17 cellular contexts compared by ENCODE assay signal in genomic region chr20:53321596-53321995, GRCh38.
"Had no signal": no experiment of that assay in that cellular context is flagged by ENCODE, and none has a peak within 500 bp of the region (broad histone marks: within the 10 kb centered on the region; RNA-seq: fewer than 3 reads in every experiment).

No MANE protein-coding gene starts in this region.

- ATAC-seq: gastrocnemius medialis; heart right ventricle; left lobe of liver; mucosa of descending colon; natural killer cell; stimulated activated effector memory CD8-positive, alpha-beta T cell treated with anti-CD3 and anti-CD28 coated beads, Interleukin-12 subunit alpha, Interleukin-12 subunit beta, amount 100 ng/mL, for 72 hours had no signal

- H3K36me3 ChIP-seq: cardiac muscle cell, colonic mucosa, gastrocnemius medialis, heart right ventricle, right atrium auricular region, tibial nerve had no signal

- H3K27ac Mint-ChIP-seq: activated T-cell treated with anti-CD3 and anti-CD28 coated beads, Interleukin-2, amount 50 U/mL, for 24 hours; natural killer cell; stimulated activated effector memory CD8-positive, alpha-beta T cell treated with anti-CD3 and anti-CD28 coated beads, Interleukin-12 subunit alpha, Interleukin-12 subunit beta, amount 100 ng/mL, for 72 hours had no signal

- H3K4me2 ChIP-seq: smooth muscle cell had no signal

- H3K27me3 ChIP-seq: cardiac muscle cell, colonic mucosa, gastrocnemius medialis, right atrium auricular region, tibial nerve had no signal

- H3K4me1 ChIP-seq: colonic mucosa, gastrocnemius medialis, heart right ventricle, right atrium auricular region, tibial nerve had no signal

- H3K36me3 Mint-ChIP-seq: natural killer cell; stimulated activated effector memory CD8-positive, alpha-beta T cell treated with anti-CD3 and anti-CD28 coated beads, Interleukin-12 subunit alpha, Interleukin-12 subunit beta, amount 100 ng/mL, for 72 hours had no signal

- H3K9me3 ChIP-seq: colonic mucosa, gastrocnemius medialis, heart right ventricle, mucosa of descending colon, right atrium auricular region had no signal

- H3K9me3 Mint-ChIP-seq: natural killer cell; stimulated activated effector memory CD8-positive, alpha-beta T cell treated with anti-CD3 and anti-CD28 coated beads, Interleukin-12 subunit alpha, Interleukin-12 subunit beta, amount 100 ng/mL, for 72 hours had no signal

- H3K27me3 Mint-ChIP-seq: activated T-cell treated with anti-CD3 and anti-CD28 coated beads, Interleukin-2, amount 50 U/mL, for 24 hours had no signal

- H3K27ac ChIP-seq: cardiac muscle cell, colonic mucosa, gastrocnemius medialis, heart right ventricle, right atrium auricular region, tibial nerve had no signal

- H3K4me3 Mint-ChIP-seq: activated T-cell treated with anti-CD3 and anti-CD28 coated beads, Interleukin-2, amount 50 U/mL, for 24 hours; natural killer cell; stimulated activated effector memory CD8-positive, alpha-beta T cell treated with anti-CD3 and anti-CD28 coated beads, Interleukin-12 subunit alpha, Interleukin-12 subunit beta, amount 100 ng/mL, for 72 hours had no signal

- DNase-seq: activated gamma-delta T cell treated with Interleukin-2 at 50 U/mL for 16 hours; activated T-cell treated with anti-CD3 and anti-CD28 coated beads, Interleukin-2, amount 50 U/mL, for 24 hours; colonic mucosa; effector CD4-positive, alpha-beta T cell; gastrocnemius medialis; heart right ventricle; islet precursor cell; mammary epithelial cell; mucosa of descending colon; natural killer cell; T1000 had no signal

- H3K4me3 ChIP-seq: cardiac muscle cell, colonic mucosa, gastrocnemius medialis, heart right ventricle, mucosa of descending colon, right atrium auricular region, smooth muscle cell, tibial nerve had no signal
